1 cellular context compared by ENCODE assay signal in the genomic region with DNA sequence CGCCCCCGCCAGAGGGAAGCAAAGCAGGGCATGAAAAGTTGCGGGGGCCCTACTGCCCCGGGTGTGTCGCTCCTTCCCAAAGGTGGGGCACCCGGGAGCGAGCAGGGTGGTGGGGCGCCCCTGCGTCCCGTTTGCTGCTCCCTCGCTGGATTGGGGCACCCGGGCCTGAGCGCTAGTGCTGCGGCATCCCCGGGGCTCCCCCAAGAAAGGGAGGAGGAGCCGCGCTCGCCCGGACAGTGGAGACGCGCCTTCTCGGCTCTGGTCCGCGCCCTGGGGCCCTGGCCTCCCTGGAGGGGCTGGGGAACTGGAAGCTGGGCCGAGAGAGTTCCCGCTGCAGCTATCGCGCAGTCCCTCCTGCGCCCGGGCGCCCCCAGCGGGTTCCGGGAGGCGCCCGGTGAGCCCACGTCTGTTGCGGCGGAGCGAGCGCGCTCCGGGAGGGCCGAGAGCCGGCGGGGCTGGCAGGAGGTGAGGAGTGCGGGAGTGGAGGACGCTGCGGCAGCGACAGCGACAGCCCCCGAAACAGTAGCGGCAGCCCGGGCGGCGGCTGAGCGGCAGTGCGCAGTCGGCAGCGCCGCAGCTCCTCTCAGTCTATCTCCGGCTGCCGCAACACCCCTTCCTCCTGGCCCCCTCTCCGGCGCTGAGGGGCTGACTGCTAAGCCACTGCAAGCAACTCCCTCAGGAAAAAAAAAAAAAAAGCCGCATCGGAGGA.
TF ChIP-seq lines count a peak whose summit lies in the region.

No MANE protein-coding gene starts in this region.

TF ChIP-seq in SK-N-SH, 30 proteins besides CTCF, POLR2A, EP300 and RAD21 (continued from another document):
- TF ChIP-seq, protein P1, sequence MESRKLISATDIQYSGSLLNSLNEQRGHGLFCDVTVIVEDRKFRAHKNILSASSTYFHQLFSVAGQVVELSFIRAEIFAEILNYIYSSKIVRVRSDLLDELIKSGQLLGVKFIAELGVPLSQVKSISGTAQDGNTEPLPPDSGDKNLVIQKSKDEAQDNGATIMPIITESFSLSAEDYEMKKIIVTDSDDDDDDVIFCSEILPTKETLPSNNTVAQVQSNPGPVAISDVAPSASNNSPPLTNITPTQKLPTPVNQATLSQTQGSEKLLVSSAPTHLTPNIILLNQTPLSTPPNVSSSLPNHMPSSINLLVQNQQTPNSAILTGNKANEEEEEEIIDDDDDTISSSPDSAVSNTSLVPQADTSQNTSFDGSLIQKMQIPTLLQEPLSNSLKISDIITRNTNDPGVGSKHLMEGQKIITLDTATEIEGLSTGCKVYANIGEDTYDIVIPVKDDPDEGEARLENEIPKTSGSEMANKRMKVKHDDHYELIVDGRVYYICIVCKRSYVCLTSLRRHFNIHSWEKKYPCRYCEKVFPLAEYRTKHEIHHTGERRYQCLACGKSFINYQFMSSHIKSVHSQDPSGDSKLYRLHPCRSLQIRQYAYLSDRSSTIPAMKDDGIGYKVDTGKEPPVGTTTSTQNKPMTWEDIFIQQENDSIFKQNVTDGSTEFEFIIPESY (IDR thresholded peaks at IDR 0.05; ENCODE audit: borderline replicate concordance, low read depth) = peak; percentile 80; the same call in 1 of the 2 replicates
- TF ChIP-seq, protein P2, sequence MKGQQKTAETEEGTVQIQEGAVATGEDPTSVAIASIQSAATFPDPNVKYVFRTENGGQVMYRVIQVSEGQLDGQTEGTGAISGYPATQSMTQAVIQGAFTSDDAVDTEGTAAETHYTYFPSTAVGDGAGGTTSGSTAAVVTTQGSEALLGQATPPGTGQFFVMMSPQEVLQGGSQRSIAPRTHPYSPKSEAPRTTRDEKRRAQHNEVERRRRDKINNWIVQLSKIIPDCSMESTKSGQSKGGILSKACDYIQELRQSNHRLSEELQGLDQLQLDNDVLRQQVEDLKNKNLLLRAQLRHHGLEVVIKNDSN (IDR thresholded peaks at IDR 0.05; ENCODE audit: borderline replicate concordance, low read depth) = peak; percentile 28; the same call in 1 of the 2 replicates
- no peak for TF ChIP-seq TCF12 (IDR thresholded peaks at IDR 0.05)
